In the genomic region with DNA sequence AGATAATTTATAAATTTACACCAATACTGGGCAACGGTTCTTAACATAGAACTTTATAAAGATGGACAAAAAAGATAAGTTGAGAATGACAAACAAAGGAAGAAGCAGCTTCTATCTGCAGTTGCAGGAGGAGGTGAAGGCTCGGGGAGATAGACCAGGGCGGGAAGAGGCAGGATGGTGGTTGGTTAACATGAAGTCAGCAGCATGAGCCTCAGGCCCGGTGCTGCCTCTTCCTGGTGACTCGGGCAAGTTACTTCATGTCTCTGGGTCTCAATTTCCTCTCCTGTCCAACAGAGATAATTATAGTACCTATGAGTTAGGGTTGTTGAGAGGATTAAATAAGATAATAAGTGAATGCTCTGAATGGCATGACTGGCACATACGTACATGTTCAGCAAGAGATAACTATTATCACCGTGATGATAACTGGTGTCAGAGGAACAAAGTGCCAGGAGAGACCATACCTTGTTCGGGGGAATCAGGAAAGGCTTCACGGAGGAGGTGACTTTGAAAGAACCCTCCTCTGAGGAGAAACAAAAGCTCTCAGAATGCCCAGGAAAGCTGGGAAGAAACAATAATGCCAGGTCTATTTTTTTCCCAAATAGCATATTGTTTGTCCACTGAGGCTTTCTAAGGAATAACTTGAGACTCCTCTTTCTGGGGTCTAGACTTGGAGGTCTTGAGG, we compare ENCODE assay signal across 1 cellular context.
TF ChIP-seq lines count a peak whose summit lies in the region.

No MANE protein-coding gene starts in this region.

TF ChIP-seq in SK-N-SH treated with all-trans-retinoic acid at 6 μM for 48 hours, 23 proteins besides CTCF, POLR2A, EP300 and RAD21 (continued from another document):
- TF ChIP-seq, protein P1, sequence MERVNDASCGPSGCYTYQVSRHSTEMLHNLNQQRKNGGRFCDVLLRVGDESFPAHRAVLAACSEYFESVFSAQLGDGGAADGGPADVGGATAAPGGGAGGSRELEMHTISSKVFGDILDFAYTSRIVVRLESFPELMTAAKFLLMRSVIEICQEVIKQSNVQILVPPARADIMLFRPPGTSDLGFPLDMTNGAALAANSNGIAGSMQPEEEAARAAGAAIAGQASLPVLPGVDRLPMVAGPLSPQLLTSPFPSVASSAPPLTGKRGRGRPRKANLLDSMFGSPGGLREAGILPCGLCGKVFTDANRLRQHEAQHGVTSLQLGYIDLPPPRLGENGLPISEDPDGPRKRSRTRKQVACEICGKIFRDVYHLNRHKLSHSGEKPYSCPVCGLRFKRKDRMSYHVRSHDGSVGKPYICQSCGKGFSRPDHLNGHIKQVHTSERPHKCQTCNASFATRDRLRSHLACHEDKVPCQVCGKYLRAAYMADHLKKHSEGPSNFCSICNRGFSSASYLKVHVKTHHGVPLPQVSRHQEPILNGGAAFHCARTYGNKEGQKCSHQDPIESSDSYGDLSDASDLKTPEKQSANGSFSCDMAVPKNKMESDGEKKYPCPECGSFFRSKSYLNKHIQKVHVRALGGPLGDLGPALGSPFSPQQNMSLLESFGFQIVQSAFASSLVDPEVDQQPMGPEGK (CRISPR knock-in tag; IDR thresholded peaks at IDR 0.05; ENCODE audit: borderline replicate concordance) = no peak
- TF ChIP-seq ESRRG (CRISPR knock-in tag; IDR thresholded peaks at IDR 0.05) (no peak), POU6F1 (CRISPR knock-in tag; IDR thresholded peaks at IDR 0.05; ENCODE audit: borderline replicate concordance, low read depth) (no peak), ZFP30 (CRISPR knock-in tag; IDR thresholded peaks at IDR 0.05) (no peak), ZNF70 (CRISPR knock-in tag; IDR thresholded peaks at IDR 0.05) (no peak), CREB5 (CRISPR knock-in tag; IDR thresholded peaks at IDR 0.05; ENCODE audit: low read depth) (no peak)
